26 cellular contexts compared by ENCODE assay signal in genomic region chr6:70094156-70094555, GRCh38.
"Had no signal": no experiment of that assay in that cellular context is flagged by ENCODE, and none has a peak within 500 bp of the region (broad histone marks: within the 10 kb centered on the region; RNA-seq: fewer than 3 reads in every experiment).

No MANE protein-coding gene starts in this region.

- H3K27me3 ChIP-seq: neural progenitor cell, ovary, right lobe of liver, sigmoid colon, stomach, thyroid gland, tibial nerve, upper lobe of left lung, vagina had no signal

- H3K4me3 ChIP-seq: neural progenitor cell, ovary, psoas muscle, right lobe of liver, sigmoid colon, stomach, thoracic aorta, thyroid gland, tibial nerve, upper lobe of left lung, vagina had no signal

- H3K79me2 ChIP-seq: parathyroid adenoma had no signal

- DNase-seq: occipital lobe; ovary; posterior cingulate gyrus; psoas muscle; right cardiac atrium; right lobe of liver; sigmoid colon; small intestine; stimulated activated CD4-positive, alpha-beta T cell treated with anti-CD3 and anti-CD28 coated beads, Interleukin-15, amount 100 ng/mL, for 24 hours; stimulated activated CD4-positive, alpha-beta T cell treated with anti-CD3 and anti-CD28 coated beads, Interleukin-2, amount 100 ng/mL, for 24 hours; stimulated activated CD4-positive, alpha-beta T cell treated with anti-CD3 and anti-CD28 coated beads, Interleukin-2, amount 100 ng/mL, for 48 hours; stimulated activated CD4-positive, alpha-beta T cell treated with anti-CD3 and anti-CD28 coated beads, Interleukin-4, amount 100 ng/mL, for 24 hours; stimulated activated naive B cell treated with anti-CD40 and anti-IgM and Interleukin-4, amounts not matched to agents 10 μg/mL and 1 μg/mL and 100 μg/mL, for 72 hours; stimulated activated naive CD4-positive, alpha-beta T cell treated with Interleukin-2 at 50 U/mL for 16 hours; stomach; thyroid gland; trophoblast cell; upper lobe of left lung had no signal

- H3K4me1 ChIP-seq: neural progenitor cell, parathyroid adenoma, psoas muscle, right lobe of liver, sigmoid colon, stomach, thyroid gland, tibial nerve, upper lobe of left lung, vagina had no signal

- H3K9ac ChIP-seq: neural progenitor cell, parathyroid adenoma had no signal

- ATAC-seq: natural killer cell treated with Interleukin-12 subunit alpha and Interleukin-12 subunit beta and Interleukin-15 and Interleukin-18, amount 100 ng/mL, for 72 hours; right cardiac atrium; right lobe of liver; stimulated activated effector memory CD8-positive, alpha-beta T cell treated with anti-CD3 and anti-CD28 coated beads, Interleukin-12 subunit alpha, Interleukin-12 subunit beta, amount 100 ng/mL, for 72 hours; stimulated activated naive B cell treated with anti-CD40 and anti-IgM and Interleukin-4, amounts not matched to agents 10 μg/mL and 1 μg/mL and 100 μg/mL, for 72 hours had no signal

- FAIRE-seq: small intestine, urothelium cell line had no signal

- H3K4me2 ChIP-seq: neural progenitor cell had no signal

- H3K9me3 ChIP-seq: ovary, psoas muscle, right lobe of liver, sigmoid colon, stomach, thoracic aorta, thyroid gland, tibial nerve, upper lobe of left lung, vagina had no signal

- H3K36me3 ChIP-seq: neural progenitor cell, ovary, right lobe of liver, sigmoid colon, stomach, thoracic aorta, thyroid gland, tibial nerve, upper lobe of left lung, vagina had no signal

- H3K27ac ChIP-seq: neural progenitor cell, ovary, parathyroid adenoma, psoas muscle, right lobe of liver, sigmoid colon, stomach, thoracic aorta, thyroid gland, tibial nerve, upper lobe of left lung, vagina had no signal

- H2AFZ ChIP-seq: neural progenitor cell, parathyroid adenoma had no signal
